Comparison of ENCODE assay signal across 8 cellular contexts in the genomic region with DNA sequence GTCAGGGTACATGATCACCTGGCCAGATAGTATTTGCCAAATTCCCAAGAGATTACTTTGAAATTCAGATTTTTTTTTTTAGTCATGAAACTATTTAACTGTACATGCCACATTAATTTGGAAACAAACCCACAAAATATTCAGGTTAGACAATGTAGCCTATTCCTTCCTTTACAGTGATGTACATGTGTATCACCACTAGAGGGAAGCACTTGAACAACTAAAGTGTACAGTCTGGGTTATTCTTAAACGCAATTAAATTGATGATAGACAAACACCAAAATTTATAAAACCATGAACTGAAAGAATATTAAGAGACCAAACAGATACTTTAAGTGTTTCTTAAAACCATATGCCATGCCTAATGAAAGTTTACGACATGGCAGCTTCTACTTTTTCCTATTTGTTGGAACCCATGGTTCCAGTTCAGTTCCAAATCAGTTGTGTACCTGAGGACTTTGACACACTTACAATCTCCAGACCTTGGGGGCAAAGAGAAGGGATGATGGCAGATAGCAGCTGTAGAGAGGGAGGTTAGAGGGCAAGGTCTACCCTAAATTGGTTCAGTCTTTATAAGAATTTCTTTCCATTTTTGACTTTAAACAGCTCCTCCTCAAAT. TPM values are rescaled to one million over a fixed set of nuclear protein-coding genes. Genes with fewer than 3 reads are reported as not detected.
DNase-seq lines count a peak whose midpoint lies in the region; ATAC-seq, FAIRE-seq and TF ChIP-seq lines count a peak whose summit lies in the region.

No MANE protein-coding gene starts in this region.

- no peak for DNase-seq in activated naive CD8-positive, alpha-beta T cell treated with anti-CD3 and anti-CD28 coated beads, Interleukin-2, amount 10 ng/mL, durations not matched to agents 7 days and 5 days
- no peak for DNase-seq in activated naive CD8-positive, alpha-beta T cell treated with anti-CD3 and anti-CD28 coated beads for 36 hours
- DNase-seq in H54 (ENCODE audit: insufficient read length, low spot score) = peak; percentile 11
- peak; percentile 75 to 79 for DNase-seq in Kasumi-1 (lab: John Stamatoyannopoulos, UW)
- DNase-seq in SK-N-MC (ENCODE audit: low read depth, low spot score) = peak; percentile 81
- no peak for DNase-seq in esophagus squamous epithelium (lab: John Stamatoyannopoulos, UW)
- DNase-seq in T1000 (lab: John Stamatoyannopoulos, UW) = no peak

- no peaks in the 10 kb centered on the region for H3K9me3 Mint-ChIP-seq in activated naive CD8-positive, alpha-beta T cell treated with anti-CD3 and anti-CD28 coated beads, Interleukin-2, amount 10 ng/mL, durations not matched to agents 7 days and 5 days
- H3K9me3 Mint-ChIP-seq in activated naive CD8-positive, alpha-beta T cell treated with anti-CD3 and anti-CD28 coated beads for 36 hours = no peaks in the 10 kb centered on the region

- POLR2A ChIA-PET in activated naive CD8-positive, alpha-beta T cell treated with anti-CD3 and anti-CD28 coated beads, Interleukin-2, amount 10 ng/mL, durations not matched to agents 7 days and 5 days (lab: Charles Lee) = no interaction called here

- peaks cover 1% of the 10 kb centered on the region for H3K4me1 Mint-ChIP-seq in activated naive CD8-positive, alpha-beta T cell treated with anti-CD3 and anti-CD28 coated beads, Interleukin-2, amount 10 ng/mL, durations not matched to agents 7 days and 5 days
- H3K4me1 Mint-ChIP-seq in activated naive CD8-positive, alpha-beta T cell treated with anti-CD3 and anti-CD28 coated beads for 36 hours = no peaks in the 10 kb centered on the region

- no peaks in the 10 kb centered on the region for H3K9me2 ChIP-seq in neural cell (ENCODE audit: insufficient read depth, low read length)

- no peak for TF ChIP-seq POLR2A in H54 (IDR thresholded peaks at IDR 0.05; ENCODE audit: low read depth, low read length)
- no peak for TF ChIP-seq POLR2A in esophagus squamous epithelium (IDR thresholded peaks at IDR 0.05)

- intact Hi-C loops in esophagus squamous epithelium (cut with DNase I) = no loop called here

- no peaks in the 10 kb centered on the region for H3K4me1 ChIP-seq in esophagus squamous epithelium

- H3K4me3 ChIP-seq in SK-N-MC = peak overlapping the region; percentile 29; the same call in 1 of the 2 replicates
- no peak overlapping the region for H3K4me3 ChIP-seq in esophagus squamous epithelium
- no peak overlapping the region for H3K4me3 ChIP-seq in neural cell (ENCODE audit: low read length)

- no peaks in the 10 kb centered on the region for H3K36me3 Mint-ChIP-seq in activated naive CD8-positive, alpha-beta T cell treated with anti-CD3 and anti-CD28 coated beads, Interleukin-2, amount 10 ng/mL, durations not matched to agents 7 days and 5 days
- no peaks in the 10 kb centered on the region for H3K36me3 Mint-ChIP-seq in activated naive CD8-positive, alpha-beta T cell treated with anti-CD3 and anti-CD28 coated beads for 36 hours

- no peaks in the 10 kb centered on the region for H3K9me3 ChIP-seq in SK-N-MC (ENCODE audit: low read depth, low read length)
- peaks cover 0 to 4% (median 0%) of the 10 kb centered on the region in 3 donors for H3K9me3 ChIP-seq in esophagus squamous epithelium
- H3K9me3 ChIP-seq in neural cell (ENCODE audit: low read length) = no peaks in the 10 kb centered on the region

- H3K79me2 ChIP-seq in neural cell (replicated peaks; ENCODE audit: insufficient read depth, low read length) = no peaks in the 10 kb centered on the region

- H3K27me3 ChIP-seq in esophagus squamous epithelium (peaks cover 0 to 2% (median 0%) of the 10 kb centered on the region in 4 donors), neural cell (ENCODE audit: insufficient read depth, low read depth, low read length) (no peaks in the 10 kb centered on the region)

- H4K20me1 ChIP-seq in neural cell (ENCODE audit: insufficient read depth) = no peaks in the 10 kb centered on the region

- TF ChIP-seq CTCF in esophagus squamous epithelium (IDR thresholded peaks at IDR 0.05) (peak; percentile 28 to 70 (median 56)), neural cell (IDR thresholded peaks at IDR 0.05; ENCODE audit: poor library complexity, severe bottlenecking) (peak; percentile 92)

- H3K27me3 Mint-ChIP-seq in activated naive CD8-positive, alpha-beta T cell treated with anti-CD3 and anti-CD28 coated beads, Interleukin-2, amount 10 ng/mL, durations not matched to agents 7 days and 5 days = peaks cover 16% of the 10 kb centered on the region
- peaks cover 7% of the 10 kb centered on the region for H3K27me3 Mint-ChIP-seq in activated naive CD8-positive, alpha-beta T cell treated with anti-CD3 and anti-CD28 coated beads for 36 hours

- ATAC-seq in activated naive CD8-positive, alpha-beta T cell treated with anti-CD3 and anti-CD28 coated beads, Interleukin-2, amount 10 ng/mL, durations not matched to agents 7 days and 5 days (ENCODE audit: low read depth) = peak; percentile 86

- no peak overlapping the region for H3K27ac Mint-ChIP-seq in activated naive CD8-positive, alpha-beta T cell treated with anti-CD3 and anti-CD28 coated beads, Interleukin-2, amount 10 ng/mL, durations not matched to agents 7 days and 5 days
- no peak overlapping the region for H3K27ac Mint-ChIP-seq in activated naive CD8-positive, alpha-beta T cell treated with anti-CD3 and anti-CD28 coated beads for 36 hours

- TF ChIP-seq EP300 in neural cell (conservative IDR thresholded peaks at IDR 0.05; ENCODE audit: poor library complexity, severe bottlenecking) = no peak

- no peak overlapping the region for H2AFZ ChIP-seq in neural cell (ENCODE audit: low read depth, low read length)

- H3K4me2 ChIP-seq in neural cell (ENCODE audit: low read length) = no peak overlapping the region

- H3K4me3 Mint-ChIP-seq in activated naive CD8-positive, alpha-beta T cell treated with anti-CD3 and anti-CD28 coated beads, Interleukin-2, amount 10 ng/mL, durations not matched to agents 7 days and 5 days = no peak overlapping the region
- H3K4me3 Mint-ChIP-seq in activated naive CD8-positive, alpha-beta T cell treated with anti-CD3 and anti-CD28 coated beads for 36 hours = no peak overlapping the region

- WGBS in esophagus squamous epithelium, 2 donors = 18 to 20% methylated on average over 2 of the region's 2 CpGs

- H3K27ac ChIP-seq in SK-N-MC (peak overlapping the region; percentile 96), esophagus squamous epithelium (no peak overlapping the region), neural cell (ENCODE audit: low read length) (no peak overlapping the region)

- peak; percentile 99 for FAIRE-seq in H54 (lab: Jason Lieb, UNC)

- H3F3A ChIP-seq in neural cell (ENCODE audit: insufficient read depth, low read length, poor library complexity, severe bottlenecking) = no peaks in the 10 kb centered on the region

- peak; percentile 95 for TF ChIP-seq RAD21 in neural cell (conservative IDR thresholded peaks at IDR 0.05)

- H3K36me3 ChIP-seq in SK-N-MC (ENCODE audit: insufficient read depth, low read length) = no peaks in the 10 kb centered on the region
- H3K36me3 ChIP-seq in esophagus squamous epithelium = no peaks in the 10 kb centered on the region
- no peaks in the 10 kb centered on the region for H3K36me3 ChIP-seq in neural cell (ENCODE audit: insufficient read depth, low read length)

- H3K9ac ChIP-seq in SK-N-MC (ENCODE audit: insufficient read length) = peak overlapping the region; percentile 42
- no peak overlapping the region for H3K9ac ChIP-seq in neural cell (ENCODE audit: low read length)

TF ChIP-seq in neural cell, 6 proteins besides CTCF, POLR2A, EP300 and RAD21:
- TF ChIP-seq TAF1 (IDR thresholded peaks at IDR 0.05; ENCODE audit: low read depth) (no peak), SMC3 (conservative IDR thresholded peaks at IDR 0.05; ENCODE audit: poor library complexity) (peak; percentile 95)
TF ChIP-seq in neural cell: peak in this region for 1.

RNA-seq across cellular contexts. Expression of a gene that starts 52.8 kb away (rescaled TPM):
- total RNA-seq in activated naive CD8-positive, alpha-beta T cell treated with anti-CD3 and anti-CD28 coated beads, Interleukin-2, amount 10 ng/mL, durations not matched to agents 7 days and 5 days = 10 to 100 TPM; 11.5 to 11.8 TPM
- 1 to 10 TPM; 5.1 to 6.1 TPM for total RNA-seq in activated naive CD8-positive, alpha-beta T cell treated with anti-CD3 and anti-CD28 coated beads for 36 hours
- 1 to 10 TPM in 2 of 4 donors, under 1 TPM in 1, not detected in 1; 0.31 to 2.1 (median 1.6) TPM for total RNA-seq in esophagus squamous epithelium
- 0.28 and 0.50 TPM in 2 replicates for polyA plus RNA-seq in neural cell
- polyA minus RNA-seq in neural cell = 0.93 and 1.7 TPM in 2 replicates

Comparison
In these comparisons a context has a peak if more than half of its experiments do, and no peak if none do; other contexts are left out.
1. DNase-seq: peak in H54 (single experiment), Kasumi-1 (2 of 2) and SK-N-MC (single experiment); none in activated naive CD8-positive, alpha-beta T cell treated with anti-CD3 and anti-CD28 coated beads, Interleukin-2, amount 10 ng/mL, durations not matched to agents 7 days and 5 days (single experiment), activated naive CD8-positive, alpha-beta T cell treated with anti-CD3 and anti-CD28 coated beads for 36 hours (single experiment), esophagus squamous epithelium (single experiment) and T1000 (single experiment).